ENCODE assay signal across 11 cellular contexts in genomic region chr2:238380785-238381184, GRCh38. TPM values are rescaled to one million over a fixed set of nuclear protein-coding genes. Genes with fewer than 3 reads are reported as not detected.
DNase-seq lines count a peak whose midpoint lies in the region; TF ChIP-seq lines count a peak whose summit lies in the region.
"Had no signal": no experiment of that assay in that cellular context is flagged by ENCODE, and none has a peak within 500 bp of the region (broad histone marks: within the 10 kb centered on the region; RNA-seq: fewer than 3 reads in every experiment).

No MANE protein-coding gene starts in this region.

- H3K9ac ChIP-seq in fibroblast of lung (ENCODE audit: insufficient read depth, low read length) (no peak overlapping the region), smooth muscle cell (ENCODE audit: low read depth) (no peak overlapping the region)

- H4K20me1 ChIP-seq in fibroblast of lung (ENCODE audit: control insufficient read depth, extremely low read depth, insufficient read depth, low read length): no peaks in the 10 kb centered on the region
- H4K20me1 ChIP-seq in smooth muscle cell (ENCODE audit: low read depth): no peaks in the 10 kb centered on the region

- H2AFZ ChIP-seq in fibroblast of lung (ENCODE audit: low read length) (no peak overlapping the region), smooth muscle cell (ENCODE audit: low read depth) (no peak overlapping the region)

- H3K79me2 ChIP-seq in fibroblast of lung (ENCODE audit: control insufficient read depth, insufficient read depth, low read length) (no peaks in the 10 kb centered on the region), smooth muscle cell (ENCODE audit: low read depth) (no peaks in the 10 kb centered on the region)

- WGBS in smooth muscle cell (ENCODE audit: low lambda C conversion rate): 28% methylated on average over 1 of the region's 1 CpG

- H3K27ac ChIP-seq in fibroblast of lung (ENCODE audit: insufficient read depth, low read length): no peak overlapping the region
- H3K27ac ChIP-seq in smooth muscle cell (ENCODE audit: low read depth): peak overlapping the region; percentile 62
- H3K27ac ChIP-seq: colonic mucosa had no signal

- TF ChIP-seq CTCF in fibroblast of lung (conservative IDR thresholded peaks at IDR 0.05 in 1 of 2, IDR thresholded peaks at IDR 0.05 in 1 of 2; ENCODE audit: low read depth in 1 of 2, low read length in 2 of 2) (no peak), smooth muscle cell (IDR thresholded peaks at IDR 0.05; ENCODE audit: borderline replicate concordance, insufficient read depth, poor library complexity, severe bottlenecking) (no peak)

- no peaks in the 10 kb centered on the region for H3K9me3 ChIP-seq in fibroblast of lung (ENCODE audit: control insufficient read depth, insufficient read depth, low read depth, low read length)
- H3K9me3 ChIP-seq in smooth muscle cell (replicated peaks; ENCODE audit: low read depth): no peaks in the 10 kb centered on the region
- H3K9me3 ChIP-seq: colonic mucosa had no signal

- H3K36me3 ChIP-seq in fibroblast of lung (ENCODE audit: control insufficient read depth, insufficient read depth, low read length): no peaks in the 10 kb centered on the region
- H3K36me3 ChIP-seq in smooth muscle cell (ENCODE audit: low read depth): no peaks in the 10 kb centered on the region
- H3K36me3 ChIP-seq: colonic mucosa had no signal

- H3F3A ChIP-seq in smooth muscle cell (ENCODE audit: low read depth): no peaks in the 10 kb centered on the region

- H3K4me3 ChIP-seq in fibroblast of lung (replicated peaks in 1 of 4; ENCODE audit: control extremely low read depth in 1 of 4, insufficient read depth in 1 of 4, low read depth in 3 of 4, low read length in 4 of 4) (no peak overlapping the region), smooth muscle cell (no peak overlapping the region)
- H3K4me3 ChIP-seq: colonic mucosa had no signal

- DNase-seq in NCI-H2029 (lab: John Stamatoyannopoulos, UW): peak; percentile 33
- no peak for DNase-seq in NCI-H2029 treated with DMSO at 0.1 percent for 48 hours (lab: John Stamatoyannopoulos, UW)
- peak; percentile 48 for DNase-seq in NCI-H748 (lab: John Stamatoyannopoulos, UW; ENCODE audit: unreplicated experiment)
- DNase-seq in fibroblast of lung (ENCODE audit: low read depth in 2 of 2): peak; percentile 26 to 71
- no peak for DNase-seq in smooth muscle cell (lab: John Stamatoyannopoulos, UW; ENCODE audit: unreplicated experiment)
- no peak for DNase-seq in amniotic stem cell (lab: John Stamatoyannopoulos, UW)
- no peak for DNase-seq in germinal center (ENCODE audit: low spot score)
- DNase-seq in OCI-M2 (lab: John Stamatoyannopoulos, UW; ENCODE audit: unreplicated experiment): no peak
- DNase-seq: activated gamma-delta T cell, colonic mucosa, NCI-H1436 treated with DMSO at 0.1 percent for 48 hours had no signal

- no peaks in the 10 kb centered on the region for H3K27me3 ChIP-seq in fibroblast of lung (ENCODE audit: control insufficient read depth, insufficient read depth, low read length)
- H3K27me3 ChIP-seq in smooth muscle cell (ENCODE audit: low read depth): no peaks in the 10 kb centered on the region
- H3K27me3 ChIP-seq: colonic mucosa had no signal

- H3K4me2 ChIP-seq in fibroblast of lung (ENCODE audit: extremely low read depth, insufficient read depth, low read length): no peak overlapping the region
- no peak overlapping the region for H3K4me2 ChIP-seq in smooth muscle cell

- H3K4me1 ChIP-seq in fibroblast of lung (ENCODE audit: control insufficient read depth, extremely low read depth, insufficient read depth, low read length) (peaks cover 4% of the 10 kb centered on the region), smooth muscle cell (ENCODE audit: low read depth) (no peaks in the 10 kb centered on the region)
- H3K4me1 ChIP-seq: colonic mucosa had no signal

RNA-seq across cellular contexts. Expression of gene ASB1, which starts 45.9 kb away (rescaled TPM):
- 18.2 and 40.6 TPM in 2 replicates for total RNA-seq in fibroblast of lung
- 19.3 and 31.1 TPM in 2 replicates for polyA plus RNA-seq in fibroblast of lung
- polyA plus RNA-seq in fibroblast of lung (2012): 26.7 and 44.6 TPM in 2 replicates
- polyA minus RNA-seq in fibroblast of lung (ENCODE audit: low replicate concordance): 26.1 and 39.5 TPM in 2 replicates
- 10.9 and 24.8 TPM in 2 replicates for total RNA-seq in smooth muscle cell
- polyA plus RNA-seq in smooth muscle cell: 27.3 and 37.5 TPM in 2 replicates

Comparison
In these comparisons a context has a peak if more than half of its experiments do, and no peak if none do; other contexts are left out.
1. DNase-seq: peak in NCI-H2029 (single experiment), NCI-H748 (single experiment) and fibroblast of lung (2 of 2); none in NCI-H2029 treated with DMSO at 0.1 percent for 48 hours (single experiment), smooth muscle cell (single experiment), amniotic stem cell (single experiment), germinal center (single experiment) and OCI-M2 (single experiment).